Comparison of ENCODE assay signal across 23 cellular contexts in the genomic region with DNA sequence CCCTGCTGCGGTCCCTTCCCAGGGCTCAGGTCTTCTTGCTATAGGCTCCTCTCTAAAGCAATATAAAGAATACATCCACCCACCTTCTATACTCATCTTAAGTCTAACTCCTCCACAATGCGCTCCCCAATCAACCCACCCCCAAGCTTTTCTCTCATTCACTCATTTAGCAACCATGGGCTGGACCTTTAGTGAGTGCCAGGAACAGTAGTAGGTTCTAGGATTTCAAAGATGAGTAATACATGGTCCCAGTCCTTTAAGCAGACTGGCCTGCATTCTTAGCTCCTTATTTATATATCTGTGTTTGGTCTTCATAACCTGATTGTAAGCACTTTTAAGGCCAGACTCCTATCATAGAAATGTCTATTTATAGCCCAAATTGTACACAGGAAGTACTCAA. TPM values are rescaled to one million over a fixed set of nuclear protein-coding genes. Genes with fewer than 3 reads are reported as not detected.
DNase-seq lines count a peak whose midpoint lies in the region; ATAC-seq and TF ChIP-seq lines count a peak whose summit lies in the region.
"Had no signal": no experiment of that assay in that cellular context is flagged by ENCODE, and none has a peak within 500 bp of the region (broad histone marks: within the 10 kb centered on the region; RNA-seq: fewer than 3 reads in every experiment).

No MANE protein-coding gene starts in this region.

- POLR2A ChIA-PET in SK-N-SH (lab: Yijun Ruan, JAX) (no interaction called here), OCI-LY7 (lab: Charles Lee) (interaction anchor here (0.5 to 0.9 kb wide), 2 partner anchors 54 to 66 kb away, joined by 3 read pairs; no protein-coding TSS in a partner anchor)

- H3K79me2 ChIP-seq in SK-N-SH (ENCODE audit: insufficient read depth): peaks cover 26% of the 10 kb centered on the region
- no peaks in the 10 kb centered on the region for H3K79me2 ChIP-seq in OCI-LY7 (ENCODE audit: insufficient read depth, low read depth, low read length)

- peaks cover 0 to 11% of the 10 kb centered on the region in 2 experiments for H3K36me3 ChIP-seq in SK-N-SH (replicated peaks in 1 of 2; ENCODE audit: control insufficient read depth in 1 of 2, insufficient read depth in 2 of 2, low read length in 1 of 2)
- no peaks in the 10 kb centered on the region for H3K36me3 ChIP-seq in mesenchymal stem cell (ENCODE audit: control insufficient read depth in 1 of 2, insufficient read depth in 2 of 2, low read depth in 1 of 2, low read length in 2 of 2)
- no peaks in the 10 kb centered on the region for H3K36me3 ChIP-seq in effector memory CD4-positive, alpha-beta T cell (ENCODE audit: control insufficient read depth, insufficient read depth, low read length)
- no peaks in the 10 kb centered on the region for H3K36me3 ChIP-seq in OCI-LY7 (ENCODE audit: insufficient read depth, low read length)
- H3K36me3 ChIP-seq: HAP-1, MG63 had no signal

- intact Hi-C loops in OCI-LY7 (cut with micrococcal nuclease; ENCODE audit: unreplicated experiment): no loop called here

- no peak overlapping the region for H2AK5ac ChIP-seq in mesenchymal stem cell (ENCODE audit: low read length, severe bottlenecking)

- H3K9ac ChIP-seq in SK-N-SH (no peak overlapping the region), mesenchymal stem cell (ENCODE audit: low read length) (no peak overlapping the region)

- H3K27ac ChIP-seq in SK-N-SH (ENCODE audit: low read depth in 2 of 2, low read length in 1 of 2) (peak overlapping the region in 1 of 2 experiments; percentile 27; a peak in 1 of 4 replicates), angular gyrus (ENCODE audit: low read depth, low read length) (peak overlapping the region; percentile 16), mesenchymal stem cell (ENCODE audit: low read length, poor library complexity, severe bottlenecking) (no peak overlapping the region), temporal lobe (ENCODE audit: low read depth, low read length) (peak overlapping the region; percentile 72), OCI-LY7 (ENCODE audit: low read depth, low read length, poor library complexity, severe bottlenecking) (no peak overlapping the region)
- H3K27ac ChIP-seq in effector memory CD4-positive, alpha-beta T cell (ENCODE audit: insufficient read depth, low read length, poor library complexity, severe bottlenecking): no peak overlapping the region
- H3K27ac ChIP-seq: 22Rv1 had no signal

- no peaks in the 10 kb centered on the region for H3K27me3 ChIP-seq in SK-N-SH (ENCODE audit: insufficient read depth)
- H3K27me3 ChIP-seq in mesenchymal stem cell (ENCODE audit: control insufficient read depth in 1 of 2, insufficient read depth in 1 of 2, low read length in 2 of 2): peaks cover 6 to 70% of the 10 kb centered on the region in 2 experiments
- H3K27me3 ChIP-seq in effector memory CD4-positive, alpha-beta T cell (replicated peaks; ENCODE audit: control insufficient read depth, insufficient read depth, low read length, poor library complexity, severe bottlenecking): peaks cover 10% of the 10 kb centered on the region

- TF ChIP-seq EP300 in SK-N-SH (IDR thresholded peaks at IDR 0.05; ENCODE audit: borderline replicate concordance in 1 of 2, low read depth in 1 of 2, low read length in 1 of 2): no peak

- peak overlapping the region; percentile 58 to 73 for H3K18ac ChIP-seq in mesenchymal stem cell (ENCODE audit: low read depth in 1 of 2, low read length in 2 of 2)

- DNase-seq in SK-N-SH (no peak), mesenchymal stem cell (peak; percentile 26), NCI-H510A treated with DMSO at 0.1 percent for 48 hours (lab: John Stamatoyannopoulos, UW) (no peak), OCI-LY7 (ENCODE audit: low spot score) (no peak)
- DNase-seq in effector memory CD4-positive, alpha-beta T cell: no peak
- DNase-seq: DND-41, GDM1, Karpas-422, MG63, NCI-H1048, NCI-H1436, NCI-H2029, NCI-H774, RPMI8226, SHP77 treated with DMSO at 0.1 percent for 48 hours had no signal

- no peak overlapping the region for H4K91ac ChIP-seq in mesenchymal stem cell (ENCODE audit: low read length)

- no peak overlapping the region for H2BK15ac ChIP-seq in mesenchymal stem cell (ENCODE audit: low read depth, poor library complexity, severe bottlenecking)

- ATAC-seq in SK-N-SH treated with all-trans-retinoic acid at 6 μM for 48 hours: no peak

- H3K4me1 ChIP-seq in SK-N-SH (ENCODE audit: control insufficient read depth in 1 of 2, insufficient read depth in 2 of 2, low read depth in 1 of 2, low read length in 1 of 2): peaks cover 11 to 55% of the 10 kb centered on the region in 2 experiments
- peaks cover 6% of the 10 kb centered on the region for H3K4me1 ChIP-seq in mesenchymal stem cell (ENCODE audit: control insufficient read depth, insufficient read depth, low read depth, low read length)
- no peaks in the 10 kb centered on the region for H3K4me1 ChIP-seq in effector memory CD4-positive, alpha-beta T cell (ENCODE audit: control insufficient read depth, insufficient read depth, low read length, poor library complexity, severe bottlenecking)
- H3K4me1 ChIP-seq in OCI-LY7 (ENCODE audit: insufficient read depth, low read length, poor library complexity, severe bottlenecking): no peaks in the 10 kb centered on the region
- H3K4me1 ChIP-seq: HAP-1 had no signal

- H3K4me3 ChIP-seq in SK-N-SH (ENCODE audit: low read depth in 2 of 2, low read length in 1 of 2): no peak overlapping the region
- H3K4me3 ChIP-seq in mesenchymal stem cell (ENCODE audit: insufficient read depth in 1 of 2, low read depth in 1 of 2, low read length in 2 of 2): no peak overlapping the region
- H3K4me3 ChIP-seq in effector memory CD4-positive, alpha-beta T cell (ENCODE audit: insufficient read depth, low read depth, low read length, poor library complexity, severe bottlenecking): no peak overlapping the region
- no peak overlapping the region for H3K4me3 ChIP-seq in OCI-LY7 (ENCODE audit: low read depth, low read length, poor library complexity, severe bottlenecking)
- H3K4me3 ChIP-seq: HAP-1, MG63 had no signal

- CTCF ChIA-PET in SK-N-SH (lab: Yijun Ruan, JAX): interaction anchor here (0.7 to 14.3 kb wide), 16 partner anchors 8 to 113 kb away, joined by 3 to 139 read pairs (median 12); a partner anchor contains a TSS
- CTCF ChIA-PET in OCI-LY7 (lab: Charles Lee; ENCODE audit: unreplicated experiment): no interaction called here

- no peak overlapping the region for H3K4ac ChIP-seq in mesenchymal stem cell (ENCODE audit: low read depth in 1 of 2, low read length in 2 of 2)

- H4K20me1 ChIP-seq in SK-N-SH (ENCODE audit: insufficient read depth): no peaks in the 10 kb centered on the region; the same call in 1 of the 2 replicates
- no peaks in the 10 kb centered on the region for H4K20me1 ChIP-seq in OCI-LY7 (ENCODE audit: insufficient read depth, low read length)

- 89% methylated on average over 2 of the region's 2 CpGs for WGBS in SK-N-SH (ENCODE audit: low lambda C conversion rate)
- WGBS in mesenchymal stem cell: 92% methylated on average over 2 of the region's 2 CpGs

- H4K8ac ChIP-seq in mesenchymal stem cell (ENCODE audit: low read length): no peak overlapping the region

- peak overlapping the region in 1 of 2 experiments; percentile 55 for H2BK12ac ChIP-seq in mesenchymal stem cell (ENCODE audit: low read length in 2 of 2)

- peak overlapping the region in 1 of 2 experiments; percentile 81 for H3K14ac ChIP-seq in mesenchymal stem cell (ENCODE audit: low read length in 2 of 2)

- H2BK5ac ChIP-seq in mesenchymal stem cell (ENCODE audit: low read depth, low read length, poor library complexity, severe bottlenecking): no peak overlapping the region

- H2BK120ac ChIP-seq in mesenchymal stem cell (ENCODE audit: low read depth, low read length): no peak overlapping the region

- BruUV-seq in OCI-LY7 (replicated peaks; lab: Mats Ljungman, UMichigan): no TSS peak

- H3K9me2 ChIP-seq in SK-N-SH (no peaks in the 10 kb centered on the region), OCI-LY7 (ENCODE audit: insufficient read depth, low read length) (no peaks in the 10 kb centered on the region)

- peak overlapping the region; percentile 87 for H3K4me2 ChIP-seq in SK-N-SH
- H3K4me2 ChIP-seq in mesenchymal stem cell (ENCODE audit: low read length, poor library complexity, severe bottlenecking): no peak overlapping the region
- no peak overlapping the region for H3K4me2 ChIP-seq in OCI-LY7 (ENCODE audit: low read length)

- peaks cover 28% of the 10 kb centered on the region for H3F3A ChIP-seq in SK-N-SH (replicated peaks; ENCODE audit: insufficient read depth)

- no peaks in the 10 kb centered on the region for H3K79me1 ChIP-seq in mesenchymal stem cell (replicated peaks; ENCODE audit: low read length, poor library complexity, severe bottlenecking)

- TF ChIP-seq CTCF in SK-N-SH (IDR thresholded peaks at IDR 0.05) (no peak), OCI-LY7 (conservative IDR thresholded peaks at IDR 0.05; ENCODE audit: low read length) (no peak)

- no peak overlapping the region for H2AFZ ChIP-seq in SK-N-SH (ENCODE audit: low read depth)
- H2AFZ ChIP-seq in mesenchymal stem cell (ENCODE audit: low read depth, low read length): no peak overlapping the region
- H2AFZ ChIP-seq in OCI-LY7 (ENCODE audit: low read length): no peak overlapping the region

- peak overlapping the region in 1 of 2 experiments; percentile 89 for H3K23ac ChIP-seq in mesenchymal stem cell (ENCODE audit: low read length in 2 of 2)

- TF ChIP-seq RAD21 in SK-N-SH (IDR thresholded peaks at IDR 0.05; ENCODE audit: low read length): no peak

- H3K9me3 ChIP-seq in SK-N-SH: no peaks in the 10 kb centered on the region
- H3K9me3 ChIP-seq in mesenchymal stem cell (ENCODE audit: control insufficient read depth, low read length): no peaks in the 10 kb centered on the region
- no peaks in the 10 kb centered on the region for H3K9me3 ChIP-seq in effector memory CD4-positive, alpha-beta T cell (ENCODE audit: control insufficient read depth, low read length)
- H3K9me3 ChIP-seq in OCI-LY7 (ENCODE audit: low read length): no peaks in the 10 kb centered on the region
- H3K9me3 ChIP-seq: HAP-1, MG63 had no signal

TF ChIP-seq in SK-N-SH, 30 proteins besides CTCF, POLR2A, EP300 and RAD21 (continues in another document):
- TF ChIP-seq FOSL2 (IDR thresholded peaks at IDR 0.05; ENCODE audit: borderline replicate concordance, low read depth): peak; percentile 39; the same call in 1 of the 2 replicates

TF ChIP-seq in SK-N-SH treated with all-trans-retinoic acid at 6 μM for 48 hours, 23 proteins besides CTCF, POLR2A, EP300 and RAD21 (continues in another document):
- TF ChIP-seq OSR1 (CRISPR knock-in tag; IDR thresholded peaks at IDR 0.05) (no peak), ZFP3 (CRISPR knock-in tag; IDR thresholded peaks at IDR 0.05) (no peak)

RNA-seq across cellular contexts. Expression of a gene that starts 5.9 kb away (rescaled TPM):
- 15.1 and 18.5 TPM in 2 replicates for polyA plus RNA-seq in SK-N-SH (2012; rRNA removed)
- 9.8 and 12.8 TPM in 2 replicates for polyA plus RNA-seq in SK-N-SH (2012; cell fraction: cytosol; rRNA removed)
- 14.3 and 16.7 TPM in 2 replicates for polyA plus RNA-seq in SK-N-SH (2012; cell fraction: nucleus; rRNA removed)
- 12.0 TPM for polyA plus RNA-seq in mesenchymal stem cell (2013, experiment 1 of 2)
- 12.0 TPM for polyA plus RNA-seq in mesenchymal stem cell (2013, experiment 2 of 2)
- total RNA-seq in temporal lobe: 3.4 TPM
- total RNA-seq in OCI-LY7 (2014; rRNA removed; shearing (Covaris generic)): not detected in 2 replicates
- total RNA-seq in OCI-LY7 (2022): not detected in 2 replicates
- total RNA-seq: NCI-H460 had no signal
- polyA plus RNA-seq: CD14-positive monocyte, IgD-negative memory B cell had no signal

Comparison
In these comparisons a context has a peak if more than half of its experiments do, and no peak if none do; other contexts are left out.
1. H3K27ac ChIP-seq: peak in angular gyrus (single experiment) and temporal lobe (single experiment); none in mesenchymal stem cell (single experiment), effector memory CD4-positive, alpha-beta T cell (single experiment) and OCI-LY7 (single experiment).